8 cellular contexts compared by ENCODE assay signal in genomic region chr22:42437488-42438292, GRCh38. TPM values are rescaled to one million over a fixed set of nuclear protein-coding genes. Genes with fewer than 3 reads are reported as not detected.
A peak's percentile ranks its signal among the peaks of the same experiment; 100 is the strongest.
DNase-seq lines count a peak whose midpoint lies in the region; FAIRE-seq and TF ChIP-seq lines count a peak whose summit lies in the region.

No MANE protein-coding gene starts in this region.

- peaks cover 69% of the 10 kb centered on the region for H3K27me3 Mint-ChIP-seq in nephron progenitor cell (ENCODE audit: low read depth, poor library complexity)
- peaks cover 3% of the 10 kb centered on the region for H3K27me3 Mint-ChIP-seq in stimulated activated naive CD8-positive, alpha-beta T cell treated with anti-CD3 and anti-CD28 coated beads, Interleukin-15, Interleukin-2, amounts not matched to agents 100 ng/mL and 50 ng/mL, for 24 hours

- POLR2A ChIA-PET in AG04449 (lab: Yijun Ruan, JAX): no interaction called here

- H3K4me3 ChIP-seq in AG04449 (ENCODE audit: low read depth, low read length): peak overlapping the region; percentile 60
- peak overlapping the region; percentile 57 for H3K4me3 ChIP-seq in fibroblast of pulmonary artery (replicated peaks; ENCODE audit: low read depth, low read length)

- TF ChIP-seq CTCF in AG04449 (IDR thresholded peaks at IDR 0.05; ENCODE audit: insufficient read depth, low read length, missing control alignments) (peak; percentile 94), fibroblast of pulmonary artery (IDR thresholded peaks at IDR 0.05; ENCODE audit: low read length, missing control alignments) (peak; percentile 96), nephron progenitor cell (IDR thresholded peaks at IDR 0.05) (peak; percentile 93)

- H3K27ac Mint-ChIP-seq in nephron progenitor cell: no peak overlapping the region
- H3K27ac Mint-ChIP-seq in stimulated activated naive CD8-positive, alpha-beta T cell treated with anti-CD3 and anti-CD28 coated beads, Interleukin-15, Interleukin-2, amounts not matched to agents 100 ng/mL and 50 ng/mL, for 24 hours: no peak overlapping the region

- DNase-seq in AG04449 (ENCODE audit: low read depth, low spot score) (no peak), HT-29 (ENCODE audit: low spot score) (peak; percentile 72), RCC 7860 (ENCODE audit: low spot score) (peak; percentile 41), activated T-helper 1 cell treated with Interleukin-2 at 50 U/mL for 16 hours (ENCODE audit: low read depth) (peak; percentile 75), fibroblast of pulmonary artery (ENCODE audit: low read depth) (peak; percentile 47), nephron progenitor cell (peak; percentile 88)

- H3K36me3 Mint-ChIP-seq in nephron progenitor cell (ENCODE audit: low read depth): no peaks in the 10 kb centered on the region
- no peaks in the 10 kb centered on the region for H3K36me3 Mint-ChIP-seq in stimulated activated naive CD8-positive, alpha-beta T cell treated with anti-CD3 and anti-CD28 coated beads, Interleukin-15, Interleukin-2, amounts not matched to agents 100 ng/mL and 50 ng/mL, for 24 hours (ENCODE audit: low read depth)

- no peaks in the 10 kb centered on the region for H3K9me3 Mint-ChIP-seq in nephron progenitor cell
- H3K9me3 Mint-ChIP-seq in stimulated activated naive CD8-positive, alpha-beta T cell treated with anti-CD3 and anti-CD28 coated beads, Interleukin-15, Interleukin-2, amounts not matched to agents 100 ng/mL and 50 ng/mL, for 24 hours: no peaks in the 10 kb centered on the region

- CTCF ChIA-PET in AG04449 (lab: Yijun Ruan, JAX): interaction anchor here (0.7 to 12.5 kb wide), 21 partner anchors 9 to 491 kb away, joined by 3 to 177 read pairs (median 5); partner anchors contain the start of genes CENPM, NDUFA6 and SEPTIN3

- peak; percentile 31 for TF ChIP-seq POLR2A in GM18526 (IDR thresholded peaks at IDR 0.05; ENCODE audit: extremely low read depth, insufficient read length)

- FAIRE-seq in RCC 7860 (lab: Jason Lieb, UNC): no peak

- H3K4me1 Mint-ChIP-seq in nephron progenitor cell: peaks cover 33% of the 10 kb centered on the region
- H3K4me1 Mint-ChIP-seq in stimulated activated naive CD8-positive, alpha-beta T cell treated with anti-CD3 and anti-CD28 coated beads, Interleukin-15, Interleukin-2, amounts not matched to agents 100 ng/mL and 50 ng/mL, for 24 hours (ENCODE audit: low read depth): peaks cover 29% of the 10 kb centered on the region

- peak overlapping the region; percentile 71 for H3K4me3 Mint-ChIP-seq in nephron progenitor cell
- peak overlapping the region; percentile 74 for H3K4me3 Mint-ChIP-seq in stimulated activated naive CD8-positive, alpha-beta T cell treated with anti-CD3 and anti-CD28 coated beads, Interleukin-15, Interleukin-2, amounts not matched to agents 100 ng/mL and 50 ng/mL, for 24 hours

RNA-seq across cellular contexts. Expression of gene NFAM1, which starts 5.5 kb away (rescaled TPM):
- total RNA-seq in HT-29 (2014; rRNA removed; shearing (Covaris generic)): not detected in 2 replicates
